ENCODE assay signal across 10 cellular contexts in genomic region chr2:237704476-237705224, GRCh38.
DNase-seq lines count a peak whose midpoint lies in the region; ATAC-seq and TF ChIP-seq lines count a peak whose summit lies in the region.
"Had no signal": no experiment of that assay in that cellular context is flagged by ENCODE, and none has a peak within 500 bp of the region (broad histone marks: within the 10 kb centered on the region; RNA-seq: fewer than 3 reads in every experiment).

No MANE protein-coding gene starts in this region.

- intact Hi-C loops in MCF 10A (cut with micrococcal nuclease): no loop called here

- H3K36me3 ChIP-seq in BLaER1 (peaks cover 52% of the 10 kb centered on the region), muscle layer of duodenum (ENCODE audit: control insufficient read depth in 1 of 2, insufficient read depth in 2 of 2, low read length in 2 of 2) (peaks cover 6 to 7% of the 10 kb centered on the region in 2 donors)
- H3K36me3 ChIP-seq: right lobe of liver had no signal

- BruUV-seq in MCF 10A (replicated peaks; lab: Mats Ljungman, UMichigan): no TSS peak

- H3K27me3 Mint-ChIP-seq in MCF 10A (ENCODE audit: insufficient read depth, unreplicated experiment): no peaks in the 10 kb centered on the region

- H3K4me3 Mint-ChIP-seq in MCF 10A (ENCODE audit: unreplicated experiment): peak overlapping the region; percentile 52

- POLR2A ChIA-PET in MCF 10A (lab: Yijun Ruan, JAX): interaction anchor here (0.8 to 3.0 kb wide), 5 partner anchors 8 to 31 kb away, joined by 3 to 26 read pairs (median 5); no protein-coding TSS in a partner anchor

- H3K4me1 ChIP-seq in BLaER1 (peaks cover 77% of the 10 kb centered on the region), muscle layer of duodenum (ENCODE audit: control insufficient read depth in 1 of 2, insufficient read depth in 2 of 2, low read length in 2 of 2) (peaks cover 54 to 83% of the 10 kb centered on the region in 2 donors)

- H3K9ac ChIP-seq in BLaER1: no peak overlapping the region

- TF ChIP-seq CTCF in MCF 10A (IDR thresholded peaks at IDR 0.05; ENCODE audit: unreplicated experiment): no peak

- H4K20me1 ChIP-seq in BLaER1: peaks cover 100% of the 10 kb centered on the region

- peaks cover 22% of the 10 kb centered on the region for H3K36me3 Mint-ChIP-seq in MCF 10A (ENCODE audit: insufficient read depth, unreplicated experiment)

- peak overlapping the region; percentile 91 for H3K27ac Mint-ChIP-seq in MCF 10A (ENCODE audit: low read depth, unreplicated experiment)

- no peaks in the 10 kb centered on the region for H3K9me3 ChIP-seq in BLaER1
- no peaks in the 10 kb centered on the region for H3K9me3 ChIP-seq in muscle layer of duodenum (ENCODE audit: control insufficient read depth in 1 of 2, low read length in 2 of 2)
- H3K9me3 ChIP-seq: right lobe of liver had no signal

- peak overlapping the region; percentile 98 for H3K4me2 ChIP-seq in BLaER1

- no peaks in the 10 kb centered on the region for H3K9me3 Mint-ChIP-seq in MCF 10A (ENCODE audit: unreplicated experiment)

- H3K27me3 ChIP-seq in BLaER1 (no peaks in the 10 kb centered on the region), muscle layer of duodenum (ENCODE audit: low read depth, low read length) (no peaks in the 10 kb centered on the region)
- H3K27me3 ChIP-seq: right lobe of liver had no signal

- CTCF ChIA-PET in MCF 10A (lab: Yijun Ruan, JAX): interaction anchor here (0.8 to 1.8 kb wide), 2 partner anchors 32 to 41 kb away, joined by 4 to 5 read pairs; no protein-coding TSS in a partner anchor

- H3K27ac ChIP-seq in BLaER1 (peak overlapping the region; percentile 82; the same call in 1 of the 2 replicates), muscle layer of duodenum (ENCODE audit: low read length) (peak overlapping the region; percentile 7)
- H3K27ac ChIP-seq: right lobe of liver had no signal

- H3K4me3 ChIP-seq in BLaER1 (no peak overlapping the region), muscle layer of duodenum (ENCODE audit: low read depth in 1 of 2, low read length in 2 of 2) (no peak overlapping the region)
- H3K4me3 ChIP-seq: right lobe of liver had no signal

- H3K4me1 Mint-ChIP-seq in MCF 10A (ENCODE audit: insufficient read depth, unreplicated experiment): peaks cover 28% of the 10 kb centered on the region

- ATAC-seq in GM18868 (IDR thresholded peaks at IDR 0.05; ENCODE audit: unreplicated experiment): no peak
- ATAC-seq: right lobe of liver had no signal

- DNase-seq in LHCN-M2 (ENCODE audit: low read depth): peak; percentile 73
- peak; percentile 76 for DNase-seq in MCF 10A (ENCODE audit: unreplicated experiment)
- DNase-seq in DMS153 (lab: John Stamatoyannopoulos, UW): no peak
- no peak for DNase-seq in NCI-H524 treated with DMSO at 0.1 percent for 48 hours (lab: John Stamatoyannopoulos, UW)
- DNase-seq in Ammon's horn (ENCODE audit: low spot score): no peak
- DNase-seq: SIG-M5 had no signal

Comparison
In these comparisons a context has a peak if more than half of its experiments do, and no peak if none do; other contexts are left out.
1. DNase-seq: peak in LHCN-M2 (single experiment) and MCF 10A (single experiment); none in DMS153 (single experiment), NCI-H524 treated with DMSO at 0.1 percent for 48 hours (single experiment) and Ammon's horn (single experiment).